In genomic region chr1:90839323-90839722, GRCh38 we compare ENCODE assay signal across 16 cellular contexts.
DNase-seq lines count a peak whose midpoint lies in the region; ATAC-seq, FAIRE-seq and TF ChIP-seq lines count a peak whose summit lies in the region.
"Had no signal": no experiment of that assay in that cellular context is flagged by ENCODE, and none has a peak within 500 bp of the region (broad histone marks: within the 10 kb centered on the region; RNA-seq: fewer than 3 reads in every experiment).

No MANE protein-coding gene starts in this region.

- H3K79me2 ChIP-seq in astrocyte (ENCODE audit: insufficient read depth, low read length) (no peaks in the 10 kb centered on the region), endothelial cell of umbilical vein (ENCODE audit: control insufficient read depth, insufficient read depth, low read length) (no peaks in the 10 kb centered on the region), mesendoderm (ENCODE audit: control insufficient read depth, insufficient read depth, low read length) (no peaks in the 10 kb centered on the region)

- H3K4me1 ChIP-seq in astrocyte (ENCODE audit: insufficient read depth, low read length) (no peaks in the 10 kb centered on the region), endothelial cell of umbilical vein (ENCODE audit: control insufficient read depth, extremely low read depth, insufficient read depth, low read length) (no peaks in the 10 kb centered on the region), mesendoderm (ENCODE audit: control insufficient read depth, low read depth, low read length) (peaks cover 6% of the 10 kb centered on the region)
- H3K4me1 ChIP-seq: A549 had no signal

- WGBS in mesendoderm (ENCODE audit: extremely low coverage, insufficient coverage, low lambda C conversion rate): no CpG with 5 or more reads among the region's 5 CpGs

- DNase-seq in HFFc6 (no peak), astrocyte (ENCODE audit: low read depth) (no peak), endothelial cell of umbilical vein (ENCODE audit: low read depth, low spot score) (no peak), substantia nigra (lab: John Stamatoyannopoulos, UW) (no peak), mesendoderm (no peak), kidney tubule cell (ENCODE audit: low spot score) (no peak)
- DNase-seq: CD8-positive, alpha-beta T cell; COR-L47; GM23248; IMR-90; KG1 had no signal

- no peaks in the 10 kb centered on the region for H4K20me1 ChIP-seq in astrocyte (ENCODE audit: insufficient read depth, low read length)
- H4K20me1 ChIP-seq in endothelial cell of umbilical vein (replicated peaks; ENCODE audit: control insufficient read depth, extremely low read depth, insufficient read depth, low read length): no peaks in the 10 kb centered on the region

- no peaks in the 10 kb centered on the region for H3K36me3 Mint-ChIP-seq in HFFc6 (ENCODE audit: low read depth)
- H3K36me3 Mint-ChIP-seq in astrocyte (ENCODE audit: low read depth, unreplicated experiment): no peaks in the 10 kb centered on the region
- H3K36me3 Mint-ChIP-seq: CD8-positive, alpha-beta T cell had no signal

- no peaks in the 10 kb centered on the region for H3K4me1 Mint-ChIP-seq in HFFc6 (ENCODE audit: low read depth)
- H3K4me1 Mint-ChIP-seq in astrocyte (ENCODE audit: low read depth, unreplicated experiment): no peaks in the 10 kb centered on the region

- H2AFZ ChIP-seq in astrocyte (ENCODE audit: low read depth, low read length): no peak overlapping the region
- H2AFZ ChIP-seq in endothelial cell of umbilical vein (ENCODE audit: low read depth, low read length): no peak overlapping the region
- H2AFZ ChIP-seq: GM23248 had no signal

- intact Hi-C loops in endothelial cell of umbilical vein (cut with micrococcal nuclease): no loop called here

- H3K4me2 ChIP-seq in astrocyte (ENCODE audit: low read length) (peak overlapping the region; percentile 50), endothelial cell of umbilical vein (ENCODE audit: insufficient read depth, low read length) (no peak overlapping the region), mesendoderm (ENCODE audit: low read length) (no peak overlapping the region)
- H3K4me2 ChIP-seq: A549 had no signal

- no peak overlapping the region for H2BK15ac ChIP-seq in mesendoderm (replicated peaks; ENCODE audit: low read depth)

- H3K18ac ChIP-seq in mesendoderm (ENCODE audit: low read length): no peak overlapping the region

- H3K9me3 ChIP-seq in astrocyte (ENCODE audit: insufficient read depth, low read depth, low read length) (no peaks in the 10 kb centered on the region), endothelial cell of umbilical vein (replicated peaks; ENCODE audit: control insufficient read depth, insufficient read depth, low read length) (no peaks in the 10 kb centered on the region)
- H3K9me3 ChIP-seq: A549, HAP-1 had no signal

- H3K4me3 Mint-ChIP-seq in HFFc6 (peak overlapping the region; percentile 17; the same call in 1 of the 2 replicates), astrocyte (ENCODE audit: unreplicated experiment) (no peak overlapping the region)
- H3K4me3 Mint-ChIP-seq: CD8-positive, alpha-beta T cell had no signal

- no peak overlapping the region for H3K23ac ChIP-seq in mesendoderm (ENCODE audit: low read length)

- no peak overlapping the region for H3K4me3 ChIP-seq in astrocyte (ENCODE audit: insufficient read depth, low read depth, low read length)
- H3K4me3 ChIP-seq in endothelial cell of umbilical vein (replicated peaks in 1 of 3; ENCODE audit: insufficient read depth in 1 of 3, low read depth in 1 of 3, low read length in 3 of 3): no peak overlapping the region
- no peak overlapping the region for H3K4me3 ChIP-seq in mesendoderm (ENCODE audit: low read length)
- H3K4me3 ChIP-seq: A549, GM23248, HAP-1 had no signal

- no TSS peak for BruUV-seq in endothelial cell of umbilical vein (replicated peaks; lab: Mats Ljungman, UMichigan)

- no peak for FAIRE-seq in astrocyte (lab: Jason Lieb, UNC)
- no peak for FAIRE-seq in endothelial cell of umbilical vein (lab: Jason Lieb, UNC)
- FAIRE-seq: A549, D721Med had no signal

- H3K27ac Mint-ChIP-seq in HFFc6 (no peak overlapping the region), astrocyte (ENCODE audit: unreplicated experiment) (no peak overlapping the region)
- H3K27ac Mint-ChIP-seq: CD14-positive monocyte; CD8-positive, alpha-beta T cell had no signal

- no peak overlapping the region for H3K4ac ChIP-seq in mesendoderm (ENCODE audit: low read depth, low read length)

- TF ChIP-seq CTCF in HFFc6 (IDR thresholded peaks at IDR 0.05) (no peak), astrocyte (IDR thresholded peaks at IDR 0.05; ENCODE audit: insufficient read depth, low read depth, low read length) (no peak), endothelial cell of umbilical vein (IDR thresholded peaks at IDR 0.05; ENCODE audit: extremely low read depth in 1 of 2, insufficient read depth in 1 of 2, low read depth in 1 of 2, low read length in 2 of 2) (no peak)

- no peaks in the 10 kb centered on the region for H3K9me3 Mint-ChIP-seq in HFFc6
- peaks cover 19% of the 10 kb centered on the region for H3K9me3 Mint-ChIP-seq in astrocyte (ENCODE audit: unreplicated experiment)
- H3K9me3 Mint-ChIP-seq: CD8-positive, alpha-beta T cell had no signal

- TF ChIP-seq POLR2A in endothelial cell of umbilical vein (IDR thresholded peaks at IDR 0.05; ENCODE audit: low read depth, low read length): no peak

- POLR2A ChIA-PET in endothelial cell of umbilical vein (lab: Charles Lee): no interaction called here

- no peaks in the 10 kb centered on the region for H3K9me1 ChIP-seq in endothelial cell of umbilical vein (replicated peaks; ENCODE audit: control insufficient read depth, extremely low read depth, insufficient read depth, low read length)

- no peak overlapping the region for H2AK5ac ChIP-seq in mesendoderm (ENCODE audit: low read length)

- H2BK120ac ChIP-seq in mesendoderm (ENCODE audit: low read depth, low read length): no peak overlapping the region

- H3K79me1 ChIP-seq in mesendoderm (ENCODE audit: low read length): no peaks in the 10 kb centered on the region

- no peak overlapping the region for H4K5ac ChIP-seq in mesendoderm (ENCODE audit: low read length)

- H3K27ac ChIP-seq in astrocyte (ENCODE audit: low read depth, low read length) (no peak overlapping the region), endothelial cell of umbilical vein (ENCODE audit: insufficient read depth, low read depth, low read length) (no peak overlapping the region), substantia nigra (ENCODE audit: low read depth, low read length, poor library complexity, severe bottlenecking) (no peak overlapping the region), mesendoderm (ENCODE audit: low read depth, low read length) (no peak overlapping the region)
- H3K27ac ChIP-seq: A549, GM23248 had no signal

- no peaks in the 10 kb centered on the region for H3K36me3 ChIP-seq in astrocyte (ENCODE audit: insufficient read depth, low read length)
- H3K36me3 ChIP-seq in endothelial cell of umbilical vein (ENCODE audit: control insufficient read depth in 2 of 2, extremely low read depth in 1 of 2, insufficient read depth in 2 of 2, low read length in 2 of 2): no peaks in the 10 kb centered on the region
- H3K36me3 ChIP-seq in mesendoderm (ENCODE audit: control insufficient read depth, insufficient read depth, low read length): no peaks in the 10 kb centered on the region
- H3K36me3 ChIP-seq: HAP-1 had no signal

- no peak overlapping the region for H2BK5ac ChIP-seq in mesendoderm (ENCODE audit: low read length)

- no peak for ATAC-seq in GM21447 (IDR thresholded peaks at IDR 0.05; ENCODE audit: unreplicated experiment)
- ATAC-seq: A549; CD8-positive, alpha-beta T cell had no signal

- H3K56ac ChIP-seq in mesendoderm (ENCODE audit: low read length): no peak overlapping the region

- H3K27me3 ChIP-seq in astrocyte (ENCODE audit: insufficient read depth, low read length): peaks cover 86% of the 10 kb centered on the region
- H3K27me3 ChIP-seq in endothelial cell of umbilical vein (ENCODE audit: control insufficient read depth in 2 of 2, insufficient read depth in 2 of 2, low read length in 2 of 2): peaks cover 80 to 85% of the 10 kb centered on the region in 2 experiments
- peaks cover 59% of the 10 kb centered on the region for H3K27me3 ChIP-seq in mesendoderm (ENCODE audit: insufficient read depth, low read length, poor library complexity)

- H4K8ac ChIP-seq in mesendoderm (ENCODE audit: low read depth, low read length): no peak overlapping the region

- CTCF ChIA-PET in endothelial cell of umbilical vein (lab: Charles Lee): no interaction called here

- H3K9ac ChIP-seq in astrocyte (ENCODE audit: low read length) (no peak overlapping the region), endothelial cell of umbilical vein (replicated peaks; ENCODE audit: extremely low read depth, insufficient read depth, low read length) (no peak overlapping the region), mesendoderm (ENCODE audit: low read length) (no peak overlapping the region)
- H3K9ac ChIP-seq: GM23248 had no signal

- H3K27me3 Mint-ChIP-seq in HFFc6 (ENCODE audit: insufficient read depth): peaks cover 37% of the 10 kb centered on the region
- peaks cover 89% of the 10 kb centered on the region for H3K27me3 Mint-ChIP-seq in astrocyte (ENCODE audit: low read depth, unreplicated experiment)

- dilution Hi-C loops in endothelial cell of umbilical vein (cut with MboI; ENCODE audit: extremely low pct_ligation_motif_present, low sequenced_read_pairs): no loop called here

TF ChIP-seq in endothelial cell of umbilical vein, 7 proteins besides CTCF, POLR2A, EP300 and RAD21:
- no peak for TF ChIP-seq JUN (IDR thresholded peaks at IDR 0.05; ENCODE audit: borderline replicate concordance, insufficient read depth, insufficient read length, low read depth)
- no peak for TF ChIP-seq POLR2AphosphoS5 (IDR thresholded peaks at IDR 0.05; ENCODE audit: insufficient read depth, low read depth, low read length)
- TF ChIP-seq EZH2 (IDR thresholded peaks at IDR 0.05; ENCODE audit: borderline replicate concordance, low read depth, low read length, severe bottlenecking): peak; percentile 28
- no peak for TF ChIP-seq FOS (IDR thresholded peaks at IDR 0.05; ENCODE audit: borderline replicate concordance, insufficient read depth, low read length)
- no peak for TF ChIP-seq GATA2 (IDR thresholded peaks at IDR 0.05; ENCODE audit: insufficient read depth, insufficient read length, low read depth, low read length)
- TF ChIP-seq MYC (IDR thresholded peaks at IDR 0.05; ENCODE audit: low read depth, low read length): no peak
